In the genomic region with DNA sequence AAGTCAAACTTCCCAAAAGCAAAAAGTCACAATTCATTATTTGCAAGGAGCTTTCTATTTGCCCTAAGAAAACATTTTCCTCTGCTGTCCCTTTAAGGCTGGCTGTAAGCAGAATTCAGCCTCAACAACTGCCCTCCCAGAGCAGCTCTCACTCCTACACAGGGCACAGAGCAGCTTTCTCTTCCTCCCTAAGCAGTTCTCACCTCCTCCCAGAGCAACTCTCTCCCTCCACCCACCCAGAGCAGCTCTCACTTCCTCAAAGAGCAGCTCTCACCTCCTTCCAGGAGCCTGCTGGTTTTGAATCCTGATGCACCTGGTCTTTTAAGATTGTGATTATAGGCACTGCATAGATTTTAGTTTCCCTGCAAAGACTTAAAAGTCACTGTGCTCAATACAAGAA, we compare ENCODE assay signal across 13 cellular contexts.
DNase-seq lines count a peak whose midpoint lies in the region; ATAC-seq and TF ChIP-seq lines count a peak whose summit lies in the region.
"Had no signal": no experiment of that assay in that cellular context is flagged by ENCODE, and none has a peak within 500 bp of the region (broad histone marks: within the 10 kb centered on the region; RNA-seq: fewer than 3 reads in every experiment).

No MANE protein-coding gene starts in this region.

- CTCF ChIA-PET in SK-N-SH (lab: Yijun Ruan, JAX): no interaction called here

- H3K27me3 ChIP-seq in SK-N-SH (ENCODE audit: insufficient read depth): no peaks in the 10 kb centered on the region
- no peaks in the 10 kb centered on the region for H3K27me3 ChIP-seq in breast epithelium
- H3K27me3 ChIP-seq: adrenal gland had no signal

- H3K4me1 ChIP-seq in SK-N-SH (ENCODE audit: control insufficient read depth in 1 of 2, insufficient read depth in 2 of 2, low read depth in 1 of 2, low read length in 1 of 2): peaks cover 0 to 20% of the 10 kb centered on the region in 2 experiments; a peak in 1 of 4 replicates
- no peaks in the 10 kb centered on the region for H3K4me1 ChIP-seq in breast epithelium

- no peaks in the 10 kb centered on the region for H3K79me2 ChIP-seq in SK-N-SH (ENCODE audit: insufficient read depth)

- no peak overlapping the region for H3K4me3 ChIP-seq in SK-N-SH (ENCODE audit: low read depth in 2 of 2, low read length in 1 of 2)
- H3K4me3 ChIP-seq in breast epithelium: no peak overlapping the region
- H3K4me3 ChIP-seq: adrenal gland had no signal

- ATAC-seq in GM19397 (IDR thresholded peaks at IDR 0.05; ENCODE audit: unreplicated experiment): peak; percentile 87
- ATAC-seq in HG03025 (IDR thresholded peaks at IDR 0.05; ENCODE audit: low FRiP score, unreplicated experiment): peak; percentile 88

- no peak overlapping the region for H3K27ac ChIP-seq in SK-N-SH (ENCODE audit: low read depth in 2 of 2, low read length in 1 of 2)
- no peak overlapping the region for H3K27ac ChIP-seq in breast epithelium
- H3K27ac ChIP-seq: adrenal gland had no signal

- H3K9me2 ChIP-seq in SK-N-SH: no peaks in the 10 kb centered on the region

- TF ChIP-seq RAD21 in SK-N-SH (IDR thresholded peaks at IDR 0.05; ENCODE audit: low read length): no peak

- no peak overlapping the region for H2AFZ ChIP-seq in SK-N-SH (ENCODE audit: low read depth)

- POLR2A ChIA-PET in SK-N-SH (lab: Yijun Ruan, JAX): no interaction called here

- TF ChIP-seq POLR2A in breast epithelium (IDR thresholded peaks at IDR 0.05): no peak

- no peak for TF ChIP-seq EP300 in SK-N-SH (IDR thresholded peaks at IDR 0.05; ENCODE audit: borderline replicate concordance in 1 of 2, low read depth in 1 of 2, low read length in 1 of 2)

- no peak overlapping the region for H3K9ac ChIP-seq in SK-N-SH

- TF ChIP-seq CTCF in SK-N-SH (IDR thresholded peaks at IDR 0.05) (no peak), breast epithelium (IDR thresholded peaks at IDR 0.05) (no peak)

- intact Hi-C loops in breast epithelium (cut with DNase I; ENCODE audit: low total_unique reads): no loop called here

- DNase-seq in CD1c-positive myeloid dendritic cell (ENCODE audit: extremely low spot score) (peak; percentile 75), NOMO-1 (lab: John Stamatoyannopoulos, UW; ENCODE audit: unreplicated experiment in 2 of 2) (peak; percentile 11 to 14), SK-N-SH (no peak), ureter (ENCODE audit: low spot score) (no peak), NCI-H1105 treated with DMSO at 0.1 percent for 48 hours (lab: John Stamatoyannopoulos, UW) (no peak), breast epithelium (ENCODE audit: low spot score in 2 of 2) (no peak)
- DNase-seq: ACHN, adrenal gland, foreskin melanocyte, NCI-H146, T-helper 9 cell had no signal

- H3K36me3 ChIP-seq in SK-N-SH (replicated peaks in 1 of 2; ENCODE audit: control insufficient read depth in 1 of 2, insufficient read depth in 2 of 2, low read length in 1 of 2) (no peaks in the 10 kb centered on the region), breast epithelium (no peaks in the 10 kb centered on the region)
- H3K36me3 ChIP-seq: adrenal gland had no signal

- H4K20me1 ChIP-seq in SK-N-SH (ENCODE audit: insufficient read depth): no peaks in the 10 kb centered on the region

- H3F3A ChIP-seq in SK-N-SH (replicated peaks; ENCODE audit: insufficient read depth): peaks cover 5% of the 10 kb centered on the region

- H3K4me2 ChIP-seq in SK-N-SH: no peak overlapping the region

- no peaks in the 10 kb centered on the region for H3K9me3 ChIP-seq in SK-N-SH
- no peaks in the 10 kb centered on the region for H3K9me3 ChIP-seq in breast epithelium
- H3K9me3 ChIP-seq: adrenal gland had no signal

TF ChIP-seq in SK-N-SH, 30 proteins besides CTCF, POLR2A, EP300 and RAD21:
- TF ChIP-seq NRF1 (IDR thresholded peaks at IDR 0.05; ENCODE audit: low read depth, low read length): no peak
- no peak for TF ChIP-seq MEF2A (IDR thresholded peaks at IDR 0.05; ENCODE audit: borderline replicate concordance, low read depth)
- no peak for TF ChIP-seq MXI1 (IDR thresholded peaks at IDR 0.05; ENCODE audit: low read depth, low read length)

Comparison
In these comparisons a context has a peak if more than half of its experiments do, and no peak if none do; other contexts are left out.
1. DNase-seq: peak in CD1c-positive myeloid dendritic cell (single experiment) and NOMO-1 (2 of 2); none in SK-N-SH (single experiment), ureter (single experiment), NCI-H1105 treated with DMSO at 0.1 percent for 48 hours (single experiment) and breast epithelium (0 of 2).